Comparison of ENCODE assay signal across 8 cellular contexts in the genomic region with DNA sequence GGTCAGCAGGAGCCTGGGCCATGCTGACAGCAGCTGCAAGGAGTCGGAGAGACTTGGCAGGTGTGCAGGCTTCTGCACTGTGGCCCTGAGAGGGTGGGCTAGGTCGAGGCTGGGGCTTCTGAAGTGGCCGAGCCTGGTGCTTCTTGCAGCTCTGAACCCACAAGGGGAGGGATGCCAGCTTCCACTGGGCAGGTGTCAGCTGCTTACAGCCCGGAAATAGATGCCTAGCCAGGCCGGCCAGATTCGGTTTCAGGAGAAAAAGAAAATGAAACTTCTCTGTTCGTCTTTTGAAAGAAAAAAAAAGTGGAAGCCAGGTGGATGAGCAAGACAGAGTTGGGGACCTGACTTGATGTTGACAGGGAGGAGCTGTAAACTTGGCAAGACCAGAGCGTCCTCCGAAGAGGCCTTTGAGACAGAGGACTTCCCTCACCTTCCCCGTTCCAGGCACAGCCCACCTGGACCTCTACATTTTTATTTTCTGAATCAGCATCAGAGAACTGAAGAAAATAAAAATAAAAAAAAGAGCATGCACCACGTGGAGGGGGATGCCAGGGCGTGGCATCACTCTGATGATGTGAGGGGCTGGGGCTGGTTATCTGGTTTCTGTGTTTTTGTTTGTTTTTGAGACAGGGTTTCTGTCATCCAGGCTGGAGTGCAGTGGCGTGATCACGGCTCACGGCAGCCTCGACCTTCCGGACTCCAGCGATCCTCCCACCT. TPM values are rescaled to one million over a fixed set of nuclear protein-coding genes. Genes with fewer than 3 reads are reported as not detected.
DNase-seq lines count a peak whose midpoint lies in the region; ATAC-seq, FAIRE-seq and TF ChIP-seq lines count a peak whose summit lies in the region.

A gene with protein sequence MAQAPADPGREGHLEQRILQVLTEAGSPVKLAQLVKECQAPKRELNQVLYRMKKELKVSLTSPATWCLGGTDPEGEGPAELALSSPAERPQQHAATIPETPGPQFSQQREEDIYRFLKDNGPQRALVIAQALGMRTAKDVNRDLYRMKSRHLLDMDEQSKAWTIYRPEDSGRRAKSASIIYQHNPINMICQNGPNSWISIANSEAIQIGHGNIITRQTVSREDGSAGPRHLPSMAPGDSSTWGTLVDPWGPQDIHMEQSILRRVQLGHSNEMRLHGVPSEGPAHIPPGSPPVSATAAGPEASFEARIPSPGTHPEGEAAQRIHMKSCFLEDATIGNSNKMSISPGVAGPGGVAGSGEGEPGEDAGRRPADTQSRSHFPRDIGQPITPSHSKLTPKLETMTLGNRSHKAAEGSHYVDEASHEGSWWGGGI (minus strand): TSS at position 153 of the 717 bp plus-strand sequence. CDS start 131 bp downstream, at position 22.

- peaks cover 57 to 81% (median 61%) of the 10 kb centered on the region in 3 donors for H3K4me1 Mint-ChIP-seq in CD8-positive, alpha-beta memory T cell
- peaks cover 64% of the 10 kb centered on the region for H3K4me1 Mint-ChIP-seq in activated CD4-positive, alpha-beta T cell treated with anti-CD3 and anti-CD28 coated beads, Interleukin-2, amount 10 ng/mL, durations not matched to agents 7 days and 5 days
- no peaks in the 10 kb centered on the region for H3K4me1 Mint-ChIP-seq in WTC11

- H3K27ac Mint-ChIP-seq in CD8-positive, alpha-beta memory T cell, result peak within 1 kb of the TSS; percentile 94 to 99 (median 96)
- peak within 1 kb of the TSS; percentile 94 for H3K27ac Mint-ChIP-seq in activated CD4-positive, alpha-beta T cell treated with anti-CD3 and anti-CD28 coated beads, Interleukin-2, amount 10 ng/mL, durations not matched to agents 7 days and 5 days
- H3K27ac Mint-ChIP-seq in WTC11, result no peak within 1 kb of the TSS

- peak; percentile 47 to 78 (median 66) for DNase-seq in CD8-positive, alpha-beta memory T cell
- DNase-seq in GM19238 (ENCODE audit: insufficient read length, low spot score) (peak; percentile 84), NCI-H510A (lab: John Stamatoyannopoulos, UW) (no peak), D721Med (ENCODE audit: insufficient read length, low spot score) (no peak), WTC11 (ENCODE audit: low spot score) (no peak)
- peak; percentile 83 for DNase-seq in activated CD4-positive, alpha-beta T cell treated with anti-CD3 and anti-CD28 coated beads, Interleukin-2, amount 10 ng/mL, durations not matched to agents 7 days and 5 days

- H3K27ac ChIP-seq in CD8-positive, alpha-beta memory T cell (ENCODE audit: low read depth, low read length), result peak within 1 kb of the TSS; percentile 84
- peak within 1 kb of the TSS; percentile 35 for H3K27ac ChIP-seq in muscle layer of duodenum (ENCODE audit: low read length)

- H3K4me3 Mint-ChIP-seq in CD8-positive, alpha-beta memory T cell, result peak within 1 kb of the TSS; percentile 82 to 97 (median 93)
- peak within 1 kb of the TSS; percentile 73 for H3K4me3 Mint-ChIP-seq in activated CD4-positive, alpha-beta T cell treated with anti-CD3 and anti-CD28 coated beads, Interleukin-2, amount 10 ng/mL, durations not matched to agents 7 days and 5 days
- H3K4me3 Mint-ChIP-seq in WTC11, result no peak within 1 kb of the TSS

- CTCF ChIA-PET in CD8-positive, alpha-beta memory T cell (lab: Charles Lee), result interaction anchor here (1.0 to 10.5 kb wide), 14 partner anchors 8 to 589 kb away, joined by 3 to 92 read pairs (median 6); partner anchors contain the start of gene PMEPA1
- CTCF ChIA-PET in activated CD4-positive, alpha-beta T cell treated with anti-CD3 and anti-CD28 coated beads, Interleukin-2, amount 10 ng/mL, durations not matched to agents 7 days and 5 days (lab: Charles Lee), result interaction anchor here (0.6 to 3.6 kb wide), 8 partner anchors 9 to 596 kb away, joined by 3 to 29 read pairs (median 4); no protein-coding TSS in a partner anchor
- CTCF ChIA-PET in WTC11 (lab: Charles Lee), result interaction anchor here (0.7 to 3.7 kb wide), 4 partner anchors 9 to 499 kb away, joined by 3 to 37 read pairs (median 4); no protein-coding TSS in a partner anchor

- peak; percentile 48 for ATAC-seq in HG03175 (IDR thresholded peaks at IDR 0.05; ENCODE audit: unreplicated experiment)
- no peak for ATAC-seq in WTC11

- peaks cover 0 to 3% of the 10 kb centered on the region in 2 donors for H3K27me3 Mint-ChIP-seq in CD8-positive, alpha-beta memory T cell
- peaks cover 5% of the 10 kb centered on the region for H3K27me3 Mint-ChIP-seq in activated CD4-positive, alpha-beta T cell treated with anti-CD3 and anti-CD28 coated beads, Interleukin-2, amount 10 ng/mL, durations not matched to agents 7 days and 5 days
- H3K27me3 Mint-ChIP-seq in WTC11 (ENCODE audit: low read depth), result no peaks in the 10 kb centered on the region; the same call in 1 of the 2 replicates

- H3K27me3 ChIP-seq in CD8-positive, alpha-beta memory T cell (ENCODE audit: insufficient read depth, low read length, poor library complexity, severe bottlenecking), result no peaks in the 10 kb centered on the region
- H3K27me3 ChIP-seq in muscle layer of duodenum (ENCODE audit: low read depth, low read length), result no peaks in the 10 kb centered on the region

- TF ChIP-seq CTCF in D721Med (IDR thresholded peaks at IDR 0.05; ENCODE audit: insufficient read depth, missing control alignments) (no peak), WTC11 (IDR thresholded peaks at IDR 0.05) (no peak)

- H3K4me1 ChIP-seq in CD8-positive, alpha-beta memory T cell (ENCODE audit: insufficient read depth, low read length), result peaks cover 76% of the 10 kb centered on the region
- H3K4me1 ChIP-seq in muscle layer of duodenum (ENCODE audit: control insufficient read depth in 1 of 2, insufficient read depth in 2 of 2, low read length in 2 of 2), result no peaks in the 10 kb centered on the region

- H3K9me3 ChIP-seq in CD8-positive, alpha-beta memory T cell (ENCODE audit: low read length), result no peaks in the 10 kb centered on the region
- peaks cover 0 to 7% of the 10 kb centered on the region in 2 donors for H3K9me3 ChIP-seq in muscle layer of duodenum (ENCODE audit: control insufficient read depth in 1 of 2, low read length in 2 of 2)

- peak within 1 kb of the TSS; percentile 56 for H3K4me3 ChIP-seq in CD8-positive, alpha-beta memory T cell (ENCODE audit: low read length)
- peak within 1 kb of the TSS; percentile 26 to 52 for H3K4me3 ChIP-seq in muscle layer of duodenum (ENCODE audit: low read depth in 1 of 2, low read length in 2 of 2)

- POLR2A ChIA-PET in CD8-positive, alpha-beta memory T cell (lab: Charles Lee), result interaction anchor here (0.7 to 2.6 kb wide), 6 partner anchors 9 to 1032 kb away, joined by 3 to 46 read pairs (median 8); partner anchors contain the start of gene PMEPA1
- POLR2A ChIA-PET in activated CD4-positive, alpha-beta T cell treated with anti-CD3 and anti-CD28 coated beads, Interleukin-2, amount 10 ng/mL, durations not matched to agents 7 days and 5 days (lab: Charles Lee), result interaction anchor here (0.7 to 1.2 kb wide), 2 partner anchors 9 to 591 kb away, joined by 4 to 11 read pairs; no protein-coding TSS in a partner anchor
- POLR2A ChIA-PET in WTC11 (lab: Charles Lee), result no interaction called here

- peaks cover 6% of the 10 kb centered on the region for H3K36me3 ChIP-seq in CD8-positive, alpha-beta memory T cell (ENCODE audit: insufficient read depth, low read length)
- no peaks in the 10 kb centered on the region for H3K36me3 ChIP-seq in muscle layer of duodenum (ENCODE audit: control insufficient read depth in 1 of 2, insufficient read depth in 2 of 2, low read length in 2 of 2)

- H3K36me3 Mint-ChIP-seq in CD8-positive, alpha-beta memory T cell, result peaks cover 2 to 20% (median 9%) of the 10 kb centered on the region in 3 donors
- peaks cover 22% of the 10 kb centered on the region for H3K36me3 Mint-ChIP-seq in activated CD4-positive, alpha-beta T cell treated with anti-CD3 and anti-CD28 coated beads, Interleukin-2, amount 10 ng/mL, durations not matched to agents 7 days and 5 days (ENCODE audit: low read depth)
- H3K36me3 Mint-ChIP-seq in WTC11, result peaks cover 8% of the 10 kb centered on the region; the same call in 1 of the 2 replicates

- H3K9me3 Mint-ChIP-seq in CD8-positive, alpha-beta memory T cell, result peaks cover 0 to 7% (median 2%) of the 10 kb centered on the region in 5 donors
- peaks cover 18% of the 10 kb centered on the region for H3K9me3 Mint-ChIP-seq in activated CD4-positive, alpha-beta T cell treated with anti-CD3 and anti-CD28 coated beads, Interleukin-2, amount 10 ng/mL, durations not matched to agents 7 days and 5 days
- peaks cover 21% of the 10 kb centered on the region for H3K9me3 Mint-ChIP-seq in WTC11

- FAIRE-seq in D721Med (lab: Jason Lieb, UNC), result no peak

TF ChIP-seq in WTC11, 78 proteins besides CTCF, POLR2A, EP300 and RAD21:
- TF ChIP-seq, protein P1, sequence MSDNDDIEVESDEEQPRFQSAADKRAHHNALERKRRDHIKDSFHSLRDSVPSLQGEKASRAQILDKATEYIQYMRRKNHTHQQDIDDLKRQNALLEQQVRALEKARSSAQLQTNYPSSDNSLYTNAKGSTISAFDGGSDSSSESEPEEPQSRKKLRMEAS (CRISPR knock-in tag; IDR thresholded peaks at IDR 0.05), result no peak
- TF ChIP-seq CBFB (CRISPR knock-in tag; IDR thresholded peaks at IDR 0.05; ENCODE audit: low read depth), result no peak
- TF ChIP-seq, protein P2, sequence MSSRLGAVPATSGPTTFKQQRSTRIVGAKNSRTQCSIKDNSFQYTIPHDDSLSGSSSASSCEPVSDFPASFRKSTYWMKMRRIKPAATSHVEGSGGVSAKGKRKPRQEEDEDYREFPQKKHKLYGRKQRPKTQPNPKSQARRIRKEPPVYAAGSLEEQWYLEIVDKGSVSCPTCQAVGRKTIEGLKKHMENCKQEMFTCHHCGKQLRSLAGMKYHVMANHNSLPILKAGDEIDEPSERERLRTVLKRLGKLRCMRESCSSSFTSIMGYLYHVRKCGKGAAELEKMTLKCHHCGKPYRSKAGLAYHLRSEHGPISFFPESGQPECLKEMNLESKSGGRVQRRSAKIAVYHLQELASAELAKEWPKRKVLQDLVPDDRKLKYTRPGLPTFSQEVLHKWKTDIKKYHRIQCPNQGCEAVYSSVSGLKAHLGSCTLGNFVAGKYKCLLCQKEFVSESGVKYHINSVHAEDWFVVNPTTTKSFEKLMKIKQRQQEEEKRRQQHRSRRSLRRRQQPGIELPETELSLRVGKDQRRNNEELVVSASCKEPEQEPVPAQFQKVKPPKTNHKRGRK (CRISPR knock-in tag; IDR thresholded peaks at IDR 0.05; ENCODE audit: borderline replicate concordance), result no peak
- no peak for TF ChIP-seq FOXK1 (CRISPR knock-in tag; IDR thresholded peaks at IDR 0.05)
- no peak for TF ChIP-seq GRHL2 (CRISPR knock-in tag; IDR thresholded peaks at IDR 0.05; ENCODE audit: insufficient replicate concordance, severe bottlenecking)
- TF ChIP-seq MLX (CRISPR knock-in tag; IDR thresholded peaks at IDR 0.05), result no peak

RNA-seq across cellular contexts. Expression of the gene that starts here (rescaled TPM):
- 1 to 10 TPM; 1.8 to 2.4 TPM for total RNA-seq in CD8-positive, alpha-beta memory T cell
- 14.6 TPM for polyA plus RNA-seq in CD8-positive, alpha-beta memory T cell
- 10 to 100 TPM; 28.3 to 31.4 TPM for total RNA-seq in activated CD4-positive, alpha-beta T cell treated with anti-CD3 and anti-CD28 coated beads, Interleukin-2, amount 10 ng/mL, durations not matched to agents 7 days and 5 days
- total RNA-seq in WTC11 (2021), result not detected in 3 replicates

Comparison
In these comparisons a context has a peak if more than half of its experiments do, and no peak if none do; other contexts are left out.
1. RNA of the gene that starts here (total RNA-seq): 28.3 to 31.4 TPM in activated CD4-positive, alpha-beta T cell treated with anti-CD3 and anti-CD28 coated beads, Interleukin-2, amount 10 ng/mL, durations not matched to agents 7 days and 5 days; 1.8 to 2.4 TPM in CD8-positive, alpha-beta memory T cell and not detected in WTC11; every median in the first group is over 4 times any median in the second.
2. DNase-seq: peak in CD8-positive, alpha-beta memory T cell (5 of 5), GM19238 (single experiment) and activated CD4-positive, alpha-beta T cell treated with anti-CD3 and anti-CD28 coated beads, Interleukin-2, amount 10 ng/mL, durations not matched to agents 7 days and 5 days (single experiment); none in NCI-H510A (single experiment), D721Med (single experiment) and WTC11 (single experiment).